In genomic region chr2:146917430-146918037, GRCh38 we compare ENCODE assay signal across 27 cellular contexts.
DNase-seq lines count a peak whose midpoint lies in the region; TF ChIP-seq lines count a peak whose summit lies in the region.
"Had no signal": no experiment of that assay in that cellular context is flagged by ENCODE, and none has a peak within 500 bp of the region (broad histone marks: within the 10 kb centered on the region; RNA-seq: fewer than 3 reads in every experiment).

No MANE protein-coding gene starts in this region.

- no peaks in the 10 kb centered on the region for H3K79me2 ChIP-seq in hepatocyte

- H3K4me3 ChIP-seq in A673 (ENCODE audit: low read depth, low read length, poor library complexity, severe bottlenecking) (no peak overlapping the region), GM12865 (ENCODE audit: low read depth, low read length) (no peak overlapping the region), hepatocyte (no peak overlapping the region), adrenal gland (no peak overlapping the region)
- H3K4me3 ChIP-seq: ascending aorta, GM23338, PC-9, uterus had no signal

- peak; percentile 14 for DNase-seq in A673 (ENCODE audit: low spot score)
- DNase-seq in GM12865 (ENCODE audit: low read depth) = peak; percentile 18
- DNase-seq in NCI-H2171 (lab: John Stamatoyannopoulos, UW) = peak; percentile 18
- peak; percentile 11 for DNase-seq in hepatocyte (ENCODE audit: low spot score)
- DNase-seq in stimulated activated CD4-positive, alpha-beta T cell treated with anti-CD3 and anti-CD28 coated beads, Interleukin-1b, Interleukin-23, amount 100 ng/mL, for 48 hours = no peak
- DNase-seq in adrenal gland = no peak
- no peak for DNase-seq in NCI-H524 (lab: John Stamatoyannopoulos, UW)
- DNase-seq in D341Med (ENCODE audit: low spot score) = no peak
- DNase-seq: activated B cell treated with CpG ODN at 0.5 μM for 24 hours; activated CD4-positive, alpha-beta T cell treated with anti-CD3 and anti-CD28 coated beads, Interleukin-2, amount 50 U/mL, for 4 hours; activated CD8-positive, alpha-beta memory T cell treated with anti-CD3 and anti-CD28 coated beads, Interleukin-2, amount 50 U/mL, for 48 hours; C1 segment of cervical spinal cord; Caco-2; EL; Kasumi-1; kidney glomerular epithelial cell; NCI-H1092; NCI-H1930; NCI-H446; NK-92 treated with Interleukin-12 subunit alpha and Interleukin-12 subunit beta, amount 100 ng/mL, for 24 hours; PC-9; Right ventricle myocardium superior; T1000; uterus had no signal

- TF ChIP-seq CTCF in A673 (conservative IDR thresholded peaks at IDR 0.05; ENCODE audit: low read depth, low read length) (no peak), GM12865 (IDR thresholded peaks at IDR 0.05; ENCODE audit: insufficient read depth, low read depth, low read length, missing control alignments) (no peak), hepatocyte (IDR thresholded peaks at IDR 0.05; ENCODE audit: poor library complexity) (no peak), adrenal gland (IDR thresholded peaks at IDR 0.05) (no peak)

- H3K4me2 ChIP-seq in hepatocyte = peak overlapping the region; percentile 1
- H3K4me2 ChIP-seq: GM23338, PC-9 had no signal

- no peaks in the 10 kb centered on the region for H3K9me2 ChIP-seq in hepatocyte (replicated peaks; ENCODE audit: insufficient read depth)

- WGBS in hepatocyte (ENCODE audit: low lambda C conversion rate, missing lambda C conversion rate) = 57% methylated on average over 1 of the region's 1 CpG
- WGBS in adrenal gland, 4 donors = 34 to 60% (median 48%) methylated on average over 1 of the region's 1 CpG

- H3K27ac ChIP-seq in A673 (ENCODE audit: low read depth, low read length, poor library complexity, severe bottlenecking) (no peak overlapping the region), hepatocyte (no peak overlapping the region), adrenal gland (no peak overlapping the region)
- H3K27ac ChIP-seq: ascending aorta, HL-60, PC-9, uterus had no signal

- peaks cover 14% of the 10 kb centered on the region for H3K4me1 ChIP-seq in A673 (ENCODE audit: insufficient read depth, low read length, poor library complexity, severe bottlenecking)
- H3K4me1 ChIP-seq in hepatocyte (ENCODE audit: insufficient read depth) = peaks cover 17% of the 10 kb centered on the region
- H3K4me1 ChIP-seq in adrenal gland (replicated peaks in 1 of 2) = no peaks in the 10 kb centered on the region
- H3K4me1 ChIP-seq: ascending aorta, Caco-2, uterus had no signal

- no peak overlapping the region for H2AFZ ChIP-seq in hepatocyte
- H2AFZ ChIP-seq: PC-9 had no signal

- no TSS peak for BruUV-seq in A673 (replicated peaks; lab: Mats Ljungman, UMichigan)

- CTCF ChIA-PET in A673 (lab: Charles Lee) = no interaction called here

- H3K36me3 ChIP-seq in A673 (ENCODE audit: insufficient read depth, low read length, poor library complexity, severe bottlenecking) = no peaks in the 10 kb centered on the region
- no peaks in the 10 kb centered on the region for H3K36me3 ChIP-seq in hepatocyte (replicated peaks; ENCODE audit: insufficient read depth, low read depth)
- H3K36me3 ChIP-seq in adrenal gland (replicated peaks in 1 of 2) = no peaks in the 10 kb centered on the region
- H3K36me3 ChIP-seq: ascending aorta, uterus had no signal

- no peak for TF ChIP-seq POLR2A in adrenal gland (IDR thresholded peaks at IDR 0.05)

- no peaks in the 10 kb centered on the region for H4K20me1 ChIP-seq in hepatocyte (ENCODE audit: insufficient read depth, poor library complexity, severe bottlenecking)

- intact Hi-C loops in A673 (cut with micrococcal nuclease; ENCODE audit: unreplicated experiment) = no loop called here
- intact Hi-C loops in adrenal gland (cut with DNase I) = no loop called here

- H3K27me3 ChIP-seq in A673 (replicated peaks; ENCODE audit: insufficient read depth, low read depth, low read length, poor library complexity) (no peaks in the 10 kb centered on the region), hepatocyte (no peaks in the 10 kb centered on the region), adrenal gland (no peaks in the 10 kb centered on the region)
- H3K27me3 ChIP-seq: ascending aorta, uterus had no signal

- POLR2A ChIA-PET in A673 (lab: Charles Lee; ENCODE audit: low non-redundant PET) = no interaction called here

- H3K9me3 ChIP-seq in A673 (ENCODE audit: low read depth, low read length, poor library complexity, severe bottlenecking) (no peaks in the 10 kb centered on the region), hepatocyte (ENCODE audit: low read depth) (no peaks in the 10 kb centered on the region), adrenal gland (replicated peaks in 1 of 3) (no peaks in the 10 kb centered on the region)
- H3K9me3 ChIP-seq: ascending aorta, Caco-2, uterus had no signal

Comparison
In these comparisons a context has a peak if more than half of its experiments do, and no peak if none do; other contexts are left out.
1. DNase-seq: peak in A673 (single experiment), GM12865 (single experiment), NCI-H2171 (single experiment) and hepatocyte (single experiment); none in stimulated activated CD4-positive, alpha-beta T cell treated with anti-CD3 and anti-CD28 coated beads, Interleukin-1b, Interleukin-23, amount 100 ng/mL, for 48 hours (single experiment), adrenal gland (0 of 7), NCI-H524 (0 of 2) and D341Med (single experiment).